In the genomic region with DNA sequence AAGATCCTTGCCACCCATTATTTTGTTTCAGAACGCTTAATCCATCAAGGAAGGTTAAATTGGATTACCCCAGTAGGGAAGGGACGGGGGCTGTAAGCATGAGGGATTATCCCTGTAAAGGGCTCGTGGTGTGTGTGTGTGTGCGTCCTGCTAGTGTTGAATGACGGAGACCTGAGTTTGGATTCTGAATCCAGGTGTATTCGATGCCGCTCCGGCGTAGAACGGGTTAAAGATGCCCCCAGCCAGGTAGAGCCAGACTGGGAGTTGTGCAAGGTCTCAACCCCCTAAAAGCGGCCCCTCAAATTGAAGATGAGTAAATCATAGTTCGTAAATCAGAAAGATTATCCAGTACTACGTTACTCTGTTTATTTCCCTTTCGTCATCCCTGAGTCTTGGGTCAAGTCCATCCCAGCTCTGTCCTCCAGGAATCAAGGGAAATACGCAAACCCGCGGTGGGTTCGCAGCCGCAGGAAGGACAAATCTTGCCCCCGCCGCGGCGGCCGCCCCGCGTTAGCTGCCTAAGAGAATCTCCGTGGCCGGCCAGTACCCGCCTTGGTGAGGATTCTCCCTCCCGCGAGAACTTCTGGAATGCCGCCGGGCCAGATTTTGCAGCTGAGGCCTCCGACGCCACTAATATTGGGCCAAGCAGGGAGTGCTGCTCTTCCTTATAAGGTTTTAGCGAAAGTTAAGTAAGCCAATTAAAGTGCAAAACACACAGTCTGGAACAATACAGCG, we compare ENCODE assay signal across 1 cellular context.
TF ChIP-seq lines count a peak whose summit lies in the region.

No MANE protein-coding gene starts in this region.

TF ChIP-seq in HepG2, 621 proteins besides CTCF, POLR2A, EP300 and RAD21 (continued from another document and continues in another):
- TF ChIP-seq ZNF343 (CRISPR knock-in tag; IDR thresholded peaks at IDR 0.05) (no peak), ISX (CRISPR knock-in tag; conservative IDR thresholded peaks at IDR 0.05) (peak; percentile 47; the same call in 1 of the 2 replicates), CHD2 (IDR thresholded peaks at IDR 0.05; ENCODE audit: low read depth, low read length) (peak; percentile 85), ZNF703 (CRISPR knock-in tag; IDR thresholded peaks at IDR 0.05; ENCODE audit: borderline replicate concordance) (no peak), AFF4 (CRISPR knock-in tag; IDR thresholded peaks at IDR 0.05) (no peak), ZNF605 (CRISPR knock-in tag; IDR thresholded peaks at IDR 0.05) (peak; percentile 13; the same call in 1 of the 2 replicates), CHCHD3 (CRISPR knock-in tag; IDR thresholded peaks at IDR 0.05) (no peak), ZNF234 (CRISPR knock-in tag; conservative IDR thresholded peaks at IDR 0.05) (no peak), HNRNPH1 (optimal IDR thresholded peaks at IDR 0.05; ENCODE audit: low read depth, low read length) (no peak), TRAFD1 (CRISPR knock-in tag; IDR thresholded peaks at IDR 0.05; ENCODE audit: borderline replicate concordance) (no peak), NR3C1 (CRISPR knock-in tag; IDR thresholded peaks at IDR 0.05) (no peak), KMT2A (CRISPR knock-in tag; IDR thresholded peaks at IDR 0.05) (no peak), ZNF34 (CRISPR knock-in tag; IDR thresholded peaks at IDR 0.05; ENCODE audit: borderline replicate concordance) (no peak), ZNF558 (CRISPR knock-in tag; IDR thresholded peaks at IDR 0.05; ENCODE audit: borderline replicate concordance) (no peak), RXRB (CRISPR knock-in tag; IDR thresholded peaks at IDR 0.05; ENCODE audit: borderline replicate concordance) (no peak), GFI1 (CRISPR knock-in tag; IDR thresholded peaks at IDR 0.05; ENCODE audit: borderline replicate concordance) (no peak), SMC3 (IDR thresholded peaks at IDR 0.05; ENCODE audit: low read length) (no peak), NR1H2 (CRISPR knock-in tag; IDR thresholded peaks at IDR 0.05; ENCODE audit: borderline replicate concordance, low read depth) (no peak), DNMT1 (CRISPR knock-in tag; IDR thresholded peaks at IDR 0.05) (no peak), IKZF4 (CRISPR knock-in tag; IDR thresholded peaks at IDR 0.05; ENCODE audit: borderline replicate concordance, low read depth, not compliant biosample characterization) (no peak), MEIS2 (CRISPR knock-in tag; IDR thresholded peaks at IDR 0.05) (no peak), ADNP (CRISPR knock-in tag; IDR thresholded peaks at IDR 0.05) (no peak), ARHGAP35 (CRISPR knock-in tag; IDR thresholded peaks at IDR 0.05; ENCODE audit: borderline replicate concordance) (no peak), NR2C2 (CRISPR knock-in tag; IDR thresholded peaks at IDR 0.05; ENCODE audit: borderline replicate concordance) (no peak), FOXA3 (CRISPR knock-in tag; IDR thresholded peaks at IDR 0.05) (no peak), NFYC (CRISPR knock-in tag; IDR thresholded peaks at IDR 0.05) (no peak), SKI (IDR thresholded peaks at IDR 0.05; ENCODE audit: partially characterized antibody) (no peak), MAFF (IDR thresholded peaks at IDR 0.05; ENCODE audit: low read depth, low read length) (no peak), ZNF207 (IDR thresholded peaks at IDR 0.05; ENCODE audit: borderline replicate concordance) (no peak), ZBTB7B (CRISPR knock-in tag; IDR thresholded peaks at IDR 0.05) (no peak), ZNF772 (CRISPR knock-in tag; IDR thresholded peaks at IDR 0.05) (no peak), NFAT5 (CRISPR knock-in tag; IDR thresholded peaks at IDR 0.05) (0 out of 2 replicates have a peak, but pooled peaks have one; percentile 51), STAG1 (CRISPR knock-in tag; IDR thresholded peaks at IDR 0.05) (no peak), ZNF232 (CRISPR knock-in tag; IDR thresholded peaks at IDR 0.05; ENCODE audit: borderline replicate concordance) (0 out of 2 replicates have a peak, but pooled peaks have one; percentile 37), REL (CRISPR knock-in tag; conservative IDR thresholded peaks at IDR 0.05) (no peak; the same call in 1 of the 2 replicates), KLF11 (CRISPR knock-in tag; IDR thresholded peaks at IDR 0.05) (no peak), GZF1 (CRISPR knock-in tag; IDR thresholded peaks at IDR 0.05) (no peak), YY1 (IDR thresholded peaks at IDR 0.05; ENCODE audit: insufficient read depth, insufficient replicate concordance, low read depth, low read length) (peak; percentile 14), CBX2 (IDR thresholded peaks at IDR 0.05; ENCODE audit: low read depth, low read length) (no peak), CBX2 (CRISPR knock-in tag; IDR thresholded peaks at IDR 0.05; ENCODE audit: low read depth) (no peak), HNF4A (CRISPR knock-in tag; IDR thresholded peaks at IDR 0.05) (no peak), FOXP1 (IDR thresholded peaks at IDR 0.05) (no peak), FOXP1 (CRISPR knock-in tag; IDR thresholded peaks at IDR 0.05) (no peak), ZSCAN25 (CRISPR knock-in tag; IDR thresholded peaks at IDR 0.05) (no peak)
- TF ChIP-seq, protein P1, sequence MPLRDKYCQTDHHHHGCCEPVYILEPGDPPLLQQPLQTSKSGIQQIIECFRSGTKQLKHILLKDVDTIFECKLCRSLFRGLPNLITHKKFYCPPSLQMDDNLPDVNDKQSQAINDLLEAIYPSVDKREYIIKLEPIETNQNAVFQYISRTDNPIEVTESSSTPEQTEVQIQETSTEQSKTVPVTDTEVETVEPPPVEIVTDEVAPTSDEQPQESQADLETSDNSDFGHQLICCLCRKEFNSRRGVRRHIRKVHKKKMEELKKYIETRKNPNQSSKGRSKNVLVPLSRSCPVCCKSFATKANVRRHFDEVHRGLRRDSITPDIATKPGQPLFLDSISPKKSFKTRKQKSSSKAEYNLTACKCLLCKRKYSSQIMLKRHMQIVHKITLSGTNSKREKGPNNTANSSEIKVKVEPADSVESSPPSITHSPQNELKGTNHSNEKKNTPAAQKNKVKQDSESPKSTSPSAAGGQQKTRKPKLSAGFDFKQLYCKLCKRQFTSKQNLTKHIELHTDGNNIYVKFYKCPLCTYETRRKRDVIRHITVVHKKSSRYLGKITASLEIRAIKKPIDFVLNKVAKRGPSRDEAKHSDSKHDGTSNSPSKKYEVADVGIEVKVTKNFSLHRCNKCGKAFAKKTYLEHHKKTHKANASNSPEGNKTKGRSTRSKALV (CRISPR knock-in tag; IDR thresholded peaks at IDR 0.05): 0 out of 2 replicates have a peak, but pooled peaks have one; percentile 14
- TF ChIP-seq, protein P2, sequence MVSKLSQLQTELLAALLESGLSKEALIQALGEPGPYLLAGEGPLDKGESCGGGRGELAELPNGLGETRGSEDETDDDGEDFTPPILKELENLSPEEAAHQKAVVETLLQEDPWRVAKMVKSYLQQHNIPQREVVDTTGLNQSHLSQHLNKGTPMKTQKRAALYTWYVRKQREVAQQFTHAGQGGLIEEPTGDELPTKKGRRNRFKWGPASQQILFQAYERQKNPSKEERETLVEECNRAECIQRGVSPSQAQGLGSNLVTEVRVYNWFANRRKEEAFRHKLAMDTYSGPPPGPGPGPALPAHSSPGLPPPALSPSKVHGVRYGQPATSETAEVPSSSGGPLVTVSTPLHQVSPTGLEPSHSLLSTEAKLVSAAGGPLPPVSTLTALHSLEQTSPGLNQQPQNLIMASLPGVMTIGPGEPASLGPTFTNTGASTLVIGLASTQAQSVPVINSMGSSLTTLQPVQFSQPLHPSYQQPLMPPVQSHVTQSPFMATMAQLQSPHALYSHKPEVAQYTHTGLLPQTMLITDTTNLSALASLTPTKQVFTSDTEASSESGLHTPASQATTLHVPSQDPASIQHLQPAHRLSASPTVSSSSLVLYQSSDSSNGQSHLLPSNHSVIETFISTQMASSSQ (IDR thresholded peaks at IDR 0.05; ENCODE audit: low read depth): no peak
- TF ChIP-seq, protein P2 (CRISPR knock-in tag; IDR thresholded peaks at IDR 0.05; ENCODE audit: borderline replicate concordance): no peak
- TF ChIP-seq, protein P3, sequence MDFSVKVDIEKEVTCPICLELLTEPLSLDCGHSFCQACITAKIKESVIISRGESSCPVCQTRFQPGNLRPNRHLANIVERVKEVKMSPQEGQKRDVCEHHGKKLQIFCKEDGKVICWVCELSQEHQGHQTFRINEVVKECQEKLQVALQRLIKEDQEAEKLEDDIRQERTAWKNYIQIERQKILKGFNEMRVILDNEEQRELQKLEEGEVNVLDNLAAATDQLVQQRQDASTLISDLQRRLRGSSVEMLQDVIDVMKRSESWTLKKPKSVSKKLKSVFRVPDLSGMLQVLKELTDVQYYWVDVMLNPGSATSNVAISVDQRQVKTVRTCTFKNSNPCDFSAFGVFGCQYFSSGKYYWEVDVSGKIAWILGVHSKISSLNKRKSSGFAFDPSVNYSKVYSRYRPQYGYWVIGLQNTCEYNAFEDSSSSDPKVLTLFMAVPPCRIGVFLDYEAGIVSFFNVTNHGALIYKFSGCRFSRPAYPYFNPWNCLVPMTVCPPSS (IDR thresholded peaks at IDR 0.05): no peak
